1 cellular context compared by ENCODE assay signal in genomic region chr10:68988530-68989316, GRCh38.
TF ChIP-seq lines count a peak whose summit lies in the region.

KIFBP (plus strand) TSS chr10:68988803; CDS start chr10:68988833, 30 bp downstream.

TF ChIP-seq in GM12878, 131 proteins besides CTCF, POLR2A, EP300 and RAD21 (continued from another document):
- TF ChIP-seq FOXM1 (IDR thresholded peaks at IDR 0.05; ENCODE audit: low read depth, low read length): peak; percentile 58; the same call in 1 of the 2 replicates
- TF ChIP-seq MAX (IDR thresholded peaks at IDR 0.05; ENCODE audit: low read depth, low read length): no peak
- peak; percentile 18 for TF ChIP-seq FOS (IDR thresholded peaks at IDR 0.05; ENCODE audit: borderline replicate concordance, extremely low read depth, insufficient read length)
